1 cellular context compared by ENCODE assay signal in the genomic region with DNA sequence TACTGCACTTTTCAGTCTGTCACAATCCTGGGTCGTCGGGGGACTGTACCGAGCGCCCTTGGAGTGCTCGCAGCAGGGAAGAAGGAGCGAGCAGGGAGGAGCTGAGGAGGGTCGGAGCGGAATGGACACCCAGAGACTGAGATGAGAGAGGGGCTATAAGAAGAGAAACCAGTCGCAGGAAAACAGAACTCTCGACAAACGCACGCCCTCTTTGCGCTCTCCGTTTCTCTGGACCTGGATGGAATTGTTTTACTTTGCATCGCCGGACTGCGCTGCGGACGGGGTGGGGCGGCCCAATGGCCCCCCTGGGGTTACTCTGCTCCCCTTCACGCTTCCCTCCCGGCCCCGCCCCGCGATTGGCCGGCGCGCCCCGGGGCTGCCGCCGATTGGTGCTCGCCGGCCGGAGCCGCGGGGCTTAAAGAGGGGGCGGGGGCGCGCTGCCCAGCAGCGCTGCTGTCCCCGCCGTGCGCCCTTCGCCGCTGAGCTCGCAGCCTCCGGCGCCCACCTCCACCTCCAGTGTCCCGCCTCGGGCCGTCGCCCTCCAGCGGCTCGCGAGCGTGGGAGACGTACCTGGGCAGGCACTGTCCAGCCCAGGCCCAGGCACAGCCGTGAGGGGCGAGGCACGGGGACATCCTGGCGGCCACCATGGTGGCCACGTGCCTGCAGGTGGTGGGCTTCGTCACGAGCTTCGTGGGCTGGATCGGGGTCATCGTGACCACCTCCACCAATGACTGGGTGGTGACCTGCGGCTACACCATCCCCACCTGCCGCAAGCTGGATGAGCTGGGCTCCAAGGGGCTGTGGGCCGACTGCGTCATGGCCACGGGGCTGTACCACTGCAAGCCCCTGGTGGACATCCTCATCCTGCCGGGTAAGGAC.
TF ChIP-seq lines count a peak whose summit lies in the region.

A gene (plus strand): TSS at position 447 of the 879 bp plus-strand sequence. CDS start 199 bp downstream, at position 646.

TF ChIP-seq in endothelial cell of umbilical vein, 7 proteins besides CTCF, POLR2A, EP300 and RAD21:
- TF ChIP-seq MYC (IDR thresholded peaks at IDR 0.05; ENCODE audit: low read depth, low read length) (no peak), EZH2 (IDR thresholded peaks at IDR 0.05; ENCODE audit: borderline replicate concordance, low read depth, low read length, severe bottlenecking) (no peak), JUN (IDR thresholded peaks at IDR 0.05; ENCODE audit: borderline replicate concordance, insufficient read depth, insufficient read length, low read depth) (no peak), POLR2AphosphoS5 (IDR thresholded peaks at IDR 0.05; ENCODE audit: insufficient read depth, low read depth, low read length) (peak; percentile 91)
- TF ChIP-seq, protein P1, sequence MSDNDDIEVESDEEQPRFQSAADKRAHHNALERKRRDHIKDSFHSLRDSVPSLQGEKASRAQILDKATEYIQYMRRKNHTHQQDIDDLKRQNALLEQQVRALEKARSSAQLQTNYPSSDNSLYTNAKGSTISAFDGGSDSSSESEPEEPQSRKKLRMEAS (IDR thresholded peaks at IDR 0.05; ENCODE audit: insufficient read depth, insufficient read length): no peak
TF ChIP-seq in endothelial cell of umbilical vein: peak in this region for 1.
